Comparison of ENCODE assay signal across 17 cellular contexts in the genomic region with DNA sequence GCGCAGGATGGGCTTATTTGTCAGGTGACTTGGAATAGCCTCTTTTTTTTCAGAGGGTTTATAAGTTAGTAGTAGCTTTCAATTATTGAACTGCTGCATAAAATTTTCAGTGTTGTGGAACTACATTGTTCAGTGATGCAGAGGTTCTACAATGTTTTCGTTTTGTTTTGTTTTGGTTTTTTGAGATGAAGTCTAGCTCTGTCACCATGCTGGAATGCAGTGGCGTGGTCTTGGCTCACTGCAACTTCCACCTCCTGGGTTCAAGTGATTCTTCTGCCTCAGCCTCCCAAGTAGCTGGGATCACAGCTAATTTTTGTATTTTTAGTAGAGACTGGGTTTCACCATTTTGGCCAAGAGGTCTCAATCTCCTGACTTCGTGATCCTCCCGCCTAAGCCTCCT.
"Had no signal": no experiment of that assay in that cellular context is flagged by ENCODE, and none has a peak within 500 bp of the region (broad histone marks: within the 10 kb centered on the region; RNA-seq: fewer than 3 reads in every experiment).

No MANE protein-coding gene starts in this region.

- H3K27ac ChIP-seq: hepatocyte, thyroid gland had no signal

- H3K27me3 ChIP-seq: hepatocyte, thyroid gland had no signal

- H3K79me2 ChIP-seq: hepatocyte had no signal

- H2AFZ ChIP-seq: hepatocyte had no signal

- H3K4me3 ChIP-seq: hepatocyte, lung, thyroid gland had no signal

- H3K4me1 ChIP-seq: thyroid gland had no signal

- H3K9me3 ChIP-seq: thyroid gland had no signal

- H3K4me2 ChIP-seq: hepatocyte had no signal

- DNase-seq: activated CD4-positive, alpha-beta T cell treated with anti-CD3 and anti-CD28 coated beads, Interleukin-2, amount 10 ng/mL, durations not matched to agents 24 days and 14 days; activated CD8-positive, alpha-beta T cell treated with anti-CD3 and anti-CD28 coated beads for 36 hours; activated naive CD4-positive, alpha-beta T cell; activated naive CD8-positive, alpha-beta T cell treated with anti-CD3 and anti-CD28 coated beads for 36 hours; activated T-cell treated with anti-CD3 and anti-CD28 coated beads, Interleukin-2, amount 50 U/mL, for 1 hour; amygdala; cortex of kidney; effector CD4-positive, alpha-beta T cell; nucleus accumbens; posterior cingulate gyrus; stimulated activated CD4-positive, alpha-beta T cell treated with anti-CD3 and anti-CD28 coated beads, Interleukin-1b, Interleukin-23, amount 100 ng/mL, for 48 hours; stimulated activated CD8-positive, alpha-beta memory T cell treated with anti-CD3 and anti-CD28 coated beads, Interleukin-4, amount 100 ng/mL, for 48 hours; stimulated activated naive CD4-positive, alpha-beta T cell; T-helper 9 cell; thyroid gland had no signal
